Comparison of ENCODE assay signal across 1 cellular context in genomic region chr1:2133039-2133878, GRCh38.
TF ChIP-seq lines count a peak whose summit lies in the region.

No MANE protein-coding gene starts in this region.

TF ChIP-seq in K562, 482 proteins besides CTCF, POLR2A, EP300 and RAD21 (continued from another document and continues in another):
- no peak for TF ChIP-seq ZBTB49 (CRISPR knock-in tag; IDR thresholded peaks at IDR 0.05; ENCODE audit: borderline replicate concordance)
- no peak for TF ChIP-seq CREB5 (CRISPR knock-in tag; IDR thresholded peaks at IDR 0.05)
- no peak for TF ChIP-seq THAP7 (CRISPR knock-in tag; IDR thresholded peaks at IDR 0.05)
- TF ChIP-seq FOXK2 (conservative IDR thresholded peaks at IDR 0.05 in 1 of 2, IDR thresholded peaks at IDR 0.05 in 1 of 2; ENCODE audit: low read depth in 2 of 2), result no peak
- TF ChIP-seq EP400 (IDR thresholded peaks at IDR 0.05), result no peak
- TF ChIP-seq GTF2E2 (tag; IDR thresholded peaks at IDR 0.05), result no peak
- TF ChIP-seq EWSR1 (IDR thresholded peaks at IDR 0.05; ENCODE audit: borderline replicate concordance, low read depth, partially characterized antibody), result no peak
- peak; percentile 52; the same call in 1 of the 2 replicates for TF ChIP-seq ATF7 (IDR thresholded peaks at IDR 0.05)
- no peak for TF ChIP-seq ZNF133 (CRISPR knock-in tag; IDR thresholded peaks at IDR 0.05)
- TF ChIP-seq CREM (IDR thresholded peaks at IDR 0.05; ENCODE audit: low read depth), result peak; percentile 66
- TF ChIP-seq CREB3 (tag; conservative IDR thresholded peaks at IDR 0.05; ENCODE audit: low read depth), result no peak
- no peak for TF ChIP-seq ZBTB26 (CRISPR knock-in tag; IDR thresholded peaks at IDR 0.05)
- no peak for TF ChIP-seq ZNF253 (CRISPR knock-in tag; conservative IDR thresholded peaks at IDR 0.05)
- no peak for TF ChIP-seq POU5F1 (IDR thresholded peaks at IDR 0.05; ENCODE audit: borderline replicate concordance, low read depth, low read length, partially characterized antibody)
- no peak for TF ChIP-seq PRMT5 (CRISPR knock-in tag; IDR thresholded peaks at IDR 0.05)
- TF ChIP-seq HMG20B (CRISPR knock-in tag; IDR thresholded peaks at IDR 0.05), result no peak
- TF ChIP-seq GATAD2A (IDR thresholded peaks at IDR 0.05), result no peak
- TF ChIP-seq CEBPZ (IDR thresholded peaks at IDR 0.05; ENCODE audit: borderline replicate concordance, low read depth, low read length), result no peak
- TF ChIP-seq SRSF7 (optimal IDR thresholded peaks at IDR 0.05; ENCODE audit: low read depth, low read length), result no peak
- TF ChIP-seq ELF4 (CRISPR knock-in tag; IDR thresholded peaks at IDR 0.05), result no peak
- TF ChIP-seq SFPQ (IDR thresholded peaks at IDR 0.05; ENCODE audit: low read depth, low read length), result no peak
- TF ChIP-seq CREB1 (IDR thresholded peaks at IDR 0.05), result peak; percentile 66
- peak; percentile 64 for TF ChIP-seq CREB1 (CRISPR knock-in tag; IDR thresholded peaks at IDR 0.05)
- no peak for TF ChIP-seq ZNF121 (CRISPR knock-in tag; conservative IDR thresholded peaks at IDR 0.05)
- TF ChIP-seq ZKSCAN3 (CRISPR knock-in tag; IDR thresholded peaks at IDR 0.05), result no peak
- TF ChIP-seq ZNF696 (CRISPR knock-in tag; conservative IDR thresholded peaks at IDR 0.05), result no peak
- no peak for TF ChIP-seq NBN (IDR thresholded peaks at IDR 0.05; ENCODE audit: low read depth)
- no peak for TF ChIP-seq PTBP1 (IDR thresholded peaks at IDR 0.05; ENCODE audit: low read depth, low read length)
- no peak for TF ChIP-seq KLF10 (CRISPR knock-in tag; IDR thresholded peaks at IDR 0.05)
- no peak for TF ChIP-seq TAF7 (tag; IDR thresholded peaks at IDR 0.05)
- no peak for TF ChIP-seq SMC3 (conservative IDR thresholded peaks at IDR 0.05; ENCODE audit: insufficient read depth, low read depth, low read length)
- no peak for TF ChIP-seq MITF (IDR thresholded peaks at IDR 0.05)
- no peak for TF ChIP-seq NCOA4 (IDR thresholded peaks at IDR 0.05; ENCODE audit: partially characterized antibody)
- TF ChIP-seq SNRNP70 (optimal IDR thresholded peaks at IDR 0.05; ENCODE audit: low read depth, low read length), result no peak
- no peak for TF ChIP-seq ZSCAN32 (CRISPR knock-in tag; IDR thresholded peaks at IDR 0.05)
- TF ChIP-seq ZNF644 (tag; IDR thresholded peaks at IDR 0.05; ENCODE audit: low read depth), result no peak
